23 cellular contexts compared by ENCODE assay signal in the genomic region with DNA sequence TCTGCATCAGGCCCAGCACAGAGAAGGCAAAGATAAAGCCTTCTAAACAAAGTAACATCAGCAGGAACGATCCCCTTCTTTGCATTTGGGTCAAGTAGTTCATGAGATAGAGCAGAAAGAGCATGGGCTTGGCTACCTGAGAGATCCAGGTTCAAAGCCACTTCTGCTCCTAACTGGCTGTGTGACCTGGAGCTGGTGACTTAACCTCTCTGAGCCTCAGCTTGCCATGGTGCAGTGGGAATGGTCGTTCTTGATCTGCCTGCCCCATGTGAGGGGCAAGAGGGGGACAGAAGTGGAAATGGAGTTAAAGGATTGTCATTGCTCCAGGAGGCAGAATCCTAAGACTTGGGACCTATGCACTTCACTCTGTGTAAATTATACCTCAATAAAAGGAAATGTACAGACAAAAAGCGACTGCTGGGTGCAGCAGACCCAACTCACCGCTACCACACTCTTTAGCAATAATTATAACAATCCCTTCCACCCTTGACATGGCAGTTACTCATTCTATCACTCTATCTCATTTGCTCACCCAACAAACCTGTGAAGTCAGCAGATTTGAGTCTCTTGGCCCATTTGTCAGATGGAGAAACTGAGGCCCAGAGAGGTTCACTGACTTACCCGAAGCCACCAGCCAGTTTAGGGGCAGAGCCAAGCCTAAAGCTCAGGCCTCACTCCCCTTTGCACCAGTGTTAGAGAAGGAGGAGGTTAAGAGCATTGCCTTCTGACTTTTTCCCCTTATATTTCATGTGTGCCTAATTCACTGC. TPM values are rescaled to one million over a fixed set of nuclear protein-coding genes. Genes with fewer than 3 reads are reported as not detected.
"Had no signal": no experiment of that assay in that cellular context is flagged by ENCODE, and none has a peak within 500 bp of the region (broad histone marks: within the 10 kb centered on the region; RNA-seq: fewer than 3 reads in every experiment).

No MANE protein-coding gene starts in this region.

- H3K27ac Mint-ChIP-seq: progenitor cell of endocrine pancreas had no signal

- H3K4me2 ChIP-seq: hepatocyte had no signal

- H3K27me3 Mint-ChIP-seq: activated naive CD8-positive, alpha-beta T cell treated with anti-CD3 and anti-CD28 coated beads for 36 hours; naive thymus-derived CD8-positive, alpha-beta T cell had no signal

- H3K27ac ChIP-seq: esophagus muscularis mucosa, left lung, spleen, tibial artery had no signal

- H3K9me3 ChIP-seq: esophagus muscularis mucosa, left lung, spleen, tibial artery had no signal

- H3K4me3 Mint-ChIP-seq: activated naive CD8-positive, alpha-beta T cell treated with anti-CD3 and anti-CD28 coated beads for 36 hours; activated T-cell treated with anti-CD3 and anti-CD28 coated beads, Interleukin-2, amount 50 U/mL, for 4 hours; immature natural killer cell; WTC11 had no signal

- H3K9me3 Mint-ChIP-seq: activated naive CD8-positive, alpha-beta T cell treated with anti-CD3 and anti-CD28 coated beads for 36 hours; activated T-cell treated with anti-CD3 and anti-CD28 coated beads, Interleukin-2, amount 50 U/mL, for 4 hours; immature natural killer cell; naive thymus-derived CD8-positive, alpha-beta T cell; WTC11 had no signal

- DNase-seq: activated CD4-positive, alpha-beta T cell treated with anti-CD3 and anti-CD28 coated beads, Interleukin-2, amount 50 U/mL, for 4 hours; activated CD8-positive, alpha-beta memory T cell treated with anti-CD3 and anti-CD28 coated beads, Interleukin-2, amount 50 U/mL, for 48 hours; activated naive CD4-positive, alpha-beta T cell treated with Interleukin-2 at 50 U/mL for 16 hours; activated naive CD8-positive, alpha-beta T cell treated with anti-CD3 and anti-CD28 coated beads for 36 hours; activated T-cell treated with anti-CD3 and anti-CD28 coated beads, Interleukin-2, amount 50 U/mL, for 4 hours; glutamatergic neuron; immature natural killer cell; left lung; naive thymus-derived CD8-positive, alpha-beta T cell; retina; spleen; stimulated activated CD4-positive, alpha-beta T cell treated with anti-CD3 and anti-CD28 coated beads, Interleukin-4, amount 100 ng/mL, for 24 hours; stimulated activated naive CD8-positive, alpha-beta T cell treated with anti-CD3 and anti-CD28 coated beads, Interleukin-15, Interleukin-2, amounts not matched to agents 100 U/mL and 50 U/mL, for 24 hours; T-helper 1 cell; T-helper 9 cell; tibial artery had no signal

- FAIRE-seq: frontal cortex had no signal

- H3K4me3 ChIP-seq: esophagus muscularis mucosa, hepatocyte, left lung, spleen, tibial artery had no signal

- H3K27me3 ChIP-seq: esophagus muscularis mucosa, hepatocyte, left lung, spleen, tibial artery had no signal

- ATAC-seq: activated T-cell treated with anti-CD3 and anti-CD28 coated beads, Interleukin-2, amount 50 U/mL, for 4 hours; left lung; naive thymus-derived CD8-positive, alpha-beta T cell; stimulated activated naive CD8-positive, alpha-beta T cell treated with anti-CD3 and anti-CD28 coated beads, Interleukin-15, Interleukin-2, amounts not matched to agents 100 U/mL and 50 U/mL, for 24 hours; WTC11 had no signal

- H2AFZ ChIP-seq: hepatocyte had no signal

- H3K79me2 ChIP-seq: hepatocyte had no signal

- H3K36me3 Mint-ChIP-seq: activated naive CD8-positive, alpha-beta T cell treated with anti-CD3 and anti-CD28 coated beads for 36 hours; WTC11 had no signal

RNA-seq across cellular contexts. Expression of gene MATN1, which starts 1.5 kb away (rescaled TPM):
- total RNA-seq: esophagus muscularis mucosa, subcutaneous adipose tissue had no signal
- polyA plus RNA-seq: immature natural killer cell had no signal

RNA-seq across cellular contexts. Expression of gene LAPTM5, which starts 32.7 kb away (rescaled TPM):
- total RNA-seq: osteocyte, progenitor cell of endocrine pancreas had no signal
